ENCODE assay signal across 8 cellular contexts in genomic region chr4:147682755-147683154, GRCh38. TPM values are rescaled to one million over a fixed set of nuclear protein-coding genes. Genes with fewer than 3 reads are reported as not detected.
DNase-seq lines count a peak whose midpoint lies in the region; ATAC-seq and TF ChIP-seq lines count a peak whose summit lies in the region.

No MANE protein-coding gene starts in this region.

- no peak for ATAC-seq in HG03039 (IDR thresholded peaks at IDR 0.05; ENCODE audit: unreplicated experiment)

- H3K27me3 Mint-ChIP-seq in endodermal cell (ENCODE audit: insufficient read depth), result peaks cover 6% of the 10 kb centered on the region

- no peak overlapping the region for H2AFZ ChIP-seq in OCI-LY3 (ENCODE audit: low read depth, low read length)
- peak overlapping the region; percentile 99 for H2AFZ ChIP-seq in osteoblast (ENCODE audit: low read length)

- H3K27ac ChIP-seq in OCI-LY3 (ENCODE audit: low read length) (no peak overlapping the region), endodermal cell (ENCODE audit: low read depth, low read length) (no peak overlapping the region), osteoblast (ENCODE audit: low read depth, low read length) (peak overlapping the region; percentile 95)

- no peak for TF ChIP-seq CTCF in OCI-LY3 (IDR thresholded peaks at IDR 0.05; ENCODE audit: low read depth, low read length)
- no peak for TF ChIP-seq CTCF in endodermal cell (conservative IDR thresholded peaks at IDR 0.05)
- no peak for TF ChIP-seq CTCF in osteoblast (IDR thresholded peaks at IDR 0.05; ENCODE audit: extremely low read depth, low read depth, low read length)

- H3K4me3 Mint-ChIP-seq in endodermal cell, result peak overlapping the region; percentile 78

- H3K79me2 ChIP-seq in OCI-LY3 (ENCODE audit: low read length) (peaks cover 40% of the 10 kb centered on the region), osteoblast (ENCODE audit: insufficient read depth, low read length) (peaks cover 43% of the 10 kb centered on the region)

- no peaks in the 10 kb centered on the region for H3K27me3 ChIP-seq in OCI-LY3 (ENCODE audit: low read depth, low read length)
- no peaks in the 10 kb centered on the region for H3K27me3 ChIP-seq in endodermal cell (ENCODE audit: control insufficient read depth, insufficient read depth, low read length, poor library complexity, severe bottlenecking)
- H3K27me3 ChIP-seq in osteoblast (ENCODE audit: insufficient read depth, low read length), result no peaks in the 10 kb centered on the region

- H3K9ac ChIP-seq in OCI-LY3 (ENCODE audit: low read length) (peak overlapping the region; percentile 78), endodermal cell (ENCODE audit: extremely low read depth, low read length, poor library complexity, severe bottlenecking) (peak overlapping the region; percentile 85)

- WGBS in endodermal cell (ENCODE audit: insufficient coverage in 1 of 2, insufficient read length in 1 of 2), 2 experiments, result 76 to 96% methylated on average over 3 of the region's 3 CpGs

- H3K4me1 ChIP-seq in OCI-LY3 (ENCODE audit: low read length), result peaks cover 12% of the 10 kb centered on the region
- no peaks in the 10 kb centered on the region for H3K4me1 ChIP-seq in endodermal cell (ENCODE audit: control insufficient read depth, insufficient read depth, low read length)
- peaks cover 10% of the 10 kb centered on the region for H3K4me1 ChIP-seq in osteoblast (ENCODE audit: insufficient read depth, low read length)

- H4K20me1 ChIP-seq in OCI-LY3 (ENCODE audit: insufficient read depth, low read length), result 0 out of 2 replicates have a peak, but pooled peaks cover 8% of the 10 kb centered on the region
- H4K20me1 ChIP-seq in osteoblast (ENCODE audit: insufficient read depth, low read length), result no peaks in the 10 kb centered on the region

- DNase-seq in EH (ENCODE audit: low read depth) (peak; percentile 3), endodermal cell (no peak), osteoblast (ENCODE audit: insufficient read length, low spot score, missing footprints) (no peak), putamen (ENCODE audit: low spot score) (no peak), kidney tubule cell (ENCODE audit: low spot score) (no peak), 8988T (no peak)

- H3K4me2 ChIP-seq in OCI-LY3 (ENCODE audit: low read length), result peak overlapping the region; percentile 78
- peak overlapping the region; percentile 99 for H3K4me2 ChIP-seq in osteoblast (ENCODE audit: insufficient read depth, low read length)

- H3K36me3 ChIP-seq in OCI-LY3 (replicated peaks; ENCODE audit: low read depth, low read length) (peaks cover 15% of the 10 kb centered on the region), endodermal cell (ENCODE audit: control insufficient read depth, insufficient read depth, low read length) (peaks cover 14% of the 10 kb centered on the region), osteoblast (ENCODE audit: insufficient read depth, low read length) (peaks cover 7% of the 10 kb centered on the region)

- peaks cover 18% of the 10 kb centered on the region for H3K36me3 Mint-ChIP-seq in endodermal cell (ENCODE audit: low read depth)

- H3K27ac Mint-ChIP-seq in endodermal cell, result no peak overlapping the region

- peak overlapping the region; percentile 82 for H3K4me3 ChIP-seq in OCI-LY3 (ENCODE audit: low read length)
- H3K4me3 ChIP-seq in endodermal cell (ENCODE audit: low read length), result peak overlapping the region; percentile 92
- peak overlapping the region; percentile 99 for H3K4me3 ChIP-seq in osteoblast (ENCODE audit: insufficient read depth, low read length)

- peaks cover 25% of the 10 kb centered on the region for H3K4me1 Mint-ChIP-seq in endodermal cell

- H3K9me3 ChIP-seq in OCI-LY3 (ENCODE audit: insufficient read depth, low read length), result no peaks in the 10 kb centered on the region
- H3K9me3 ChIP-seq in endodermal cell (ENCODE audit: control insufficient read depth, low read length), result no peaks in the 10 kb centered on the region
- H3K9me3 ChIP-seq in osteoblast (ENCODE audit: low read depth, low read length), result no peaks in the 10 kb centered on the region

- H3K9me3 Mint-ChIP-seq in endodermal cell, result peaks cover 3% of the 10 kb centered on the region

RNA-seq across cellular contexts. Expression of gene PRMT9, which starts 1.2 kb away (rescaled TPM):
- total RNA-seq in endodermal cell, result 10 to 100 TPM; 15.3 to 17.3 TPM
- polyA plus RNA-seq in endodermal cell (2013, experiment 1 of 2), result 10.2 TPM
- polyA plus RNA-seq in endodermal cell (2013, experiment 2 of 2), result 8.1 TPM
- 8.3 and 9.0 TPM in 2 replicates for total RNA-seq in osteoblast

RNA-seq across cellular contexts. Expression of gene ARHGAP10, which starts 49.1 kb away (rescaled TPM):
- total RNA-seq in endodermal cell (10 to 100 TPM in 1 of 2 donors, 1 to 10 TPM in 1; 9.1 to 11.8 TPM), osteoblast (31.5 and 32.7 TPM in 2 replicates)
- 3.4 TPM for polyA plus RNA-seq in endodermal cell (2013, experiment 1 of 2)
- 3.6 TPM for polyA plus RNA-seq in endodermal cell (2013, experiment 2 of 2)
